Comparison of ENCODE assay signal across 19 cellular contexts in the genomic region with DNA sequence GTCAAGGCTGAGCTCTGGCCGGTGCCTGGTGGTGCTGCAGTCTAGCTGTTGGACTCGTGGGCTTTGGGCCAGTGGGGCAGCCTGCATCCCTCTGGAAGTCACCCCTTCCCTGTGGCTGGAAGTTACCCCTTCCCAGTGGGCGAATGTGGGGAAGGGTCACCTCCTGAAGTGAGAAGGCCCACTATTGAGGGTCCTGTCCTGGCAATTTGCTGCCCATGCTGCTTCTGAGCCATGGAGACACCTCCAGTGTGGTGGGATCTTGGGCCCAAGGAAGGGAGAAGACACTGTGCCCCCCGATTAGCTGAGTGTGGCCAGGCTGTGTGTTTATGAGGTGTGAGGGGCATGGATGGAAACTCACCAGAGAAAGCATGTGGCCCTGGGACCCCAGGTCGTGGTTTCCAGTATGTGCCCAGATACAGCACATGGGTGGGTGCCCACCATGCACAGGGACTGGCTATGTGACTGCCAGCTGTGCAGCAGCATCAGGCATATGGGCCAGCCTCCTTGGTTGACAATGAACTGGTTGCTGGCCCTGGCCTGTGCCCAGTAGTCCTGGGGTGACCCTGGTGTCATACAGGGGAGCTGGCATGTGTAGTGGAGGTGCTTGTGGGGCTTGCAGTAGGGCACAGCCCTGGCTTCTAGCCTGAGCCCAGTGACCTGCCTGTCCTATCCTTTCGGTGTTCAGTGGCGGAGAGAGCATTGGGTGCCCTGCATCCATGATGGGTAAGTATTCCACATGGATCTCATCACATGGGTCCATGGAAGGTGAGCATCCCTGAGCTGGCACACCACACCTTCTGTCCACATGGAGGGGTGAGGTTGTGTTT.
A peak's percentile ranks its signal among the peaks of the same experiment; 100 is the strongest.
DNase-seq lines count a peak whose midpoint lies in the region; ATAC-seq, FAIRE-seq and TF ChIP-seq lines count a peak whose summit lies in the region.
"Had no signal": no experiment of that assay in that cellular context is flagged by ENCODE, and none has a peak within 500 bp of the region (broad histone marks: within the 10 kb centered on the region; RNA-seq: fewer than 3 reads in every experiment).

No MANE protein-coding gene starts in this region.

- TF ChIP-seq EP300 in transverse colon (IDR thresholded peaks at IDR 0.05; ENCODE audit: low read depth), result no peak

- H3K27ac ChIP-seq in kidney (ENCODE audit: low read depth in 2 of 2, low read length in 2 of 2), result no peak overlapping the region
- no peak overlapping the region for H3K27ac ChIP-seq in transverse colon
- H3K27ac ChIP-seq: tibial artery had no signal

- POLR2A ChIA-PET in activated CD8-positive, alpha-beta T cell treated with anti-CD3 and anti-CD28 coated beads, Interleukin-2, amount 10 ng/mL, durations not matched to agents 7 days and 5 days (lab: Charles Lee), result no interaction called here
- POLR2A ChIA-PET in activated CD8-positive, alpha-beta T cell treated with anti-CD3 and anti-CD28 coated beads for 36 hours (lab: Charles Lee), result no interaction called here

- intact Hi-C loops in activated CD8-positive, alpha-beta T cell treated with anti-CD3 and anti-CD28 coated beads for 36 hours (cut with micrococcal nuclease), result no loop called here
- intact Hi-C loops in kidney (cut with DNase I), result no loop called here
- intact Hi-C loops in transverse colon (cut with DNase I; ENCODE audit: low total_unique reads), result no loop called here

- H3K9me3 Mint-ChIP-seq in activated CD8-positive, alpha-beta T cell treated with anti-CD3 and anti-CD28 coated beads, Interleukin-2, amount 10 ng/mL, durations not matched to agents 7 days and 5 days (ENCODE audit: insufficient read depth), result peaks cover 31% of the 10 kb centered on the region
- H3K9me3 Mint-ChIP-seq in activated CD8-positive, alpha-beta T cell treated with anti-CD3 and anti-CD28 coated beads for 36 hours, result peaks cover 28% of the 10 kb centered on the region

- H3K4me1 ChIP-seq in kidney (ENCODE audit: control insufficient read depth in 1 of 2, insufficient read depth in 1 of 2, low read depth in 1 of 2, low read length in 2 of 2) (no peaks in the 10 kb centered on the region), transverse colon (no peaks in the 10 kb centered on the region)
- H3K4me1 ChIP-seq: tibial artery had no signal

- CTCF ChIA-PET in activated CD8-positive, alpha-beta T cell treated with anti-CD3 and anti-CD28 coated beads, Interleukin-2, amount 10 ng/mL, durations not matched to agents 7 days and 5 days (lab: Charles Lee), result no interaction called here
- CTCF ChIA-PET in activated CD8-positive, alpha-beta T cell treated with anti-CD3 and anti-CD28 coated beads for 36 hours (lab: Charles Lee), result interaction anchor here (0.6 kb wide), 1 partner anchor 11 kb away, joined by 4 read pairs; no protein-coding TSS in a partner anchor

- H3K4me3 Mint-ChIP-seq in activated CD8-positive, alpha-beta T cell treated with anti-CD3 and anti-CD28 coated beads, Interleukin-2, amount 10 ng/mL, durations not matched to agents 7 days and 5 days, result no peak overlapping the region
- H3K4me3 Mint-ChIP-seq in activated CD8-positive, alpha-beta T cell treated with anti-CD3 and anti-CD28 coated beads for 36 hours, result no peak overlapping the region
- H3K4me3 Mint-ChIP-seq: CD4-positive, CD25-positive, alpha-beta regulatory T cell had no signal

- no peak for TF ChIP-seq POLR2A in transverse colon (IDR thresholded peaks at IDR 0.05)

- no peak for TF ChIP-seq CTCF in activated CD8-positive, alpha-beta T cell treated with anti-CD3 and anti-CD28 coated beads for 36 hours (IDR thresholded peaks at IDR 0.05)
- no peak for TF ChIP-seq CTCF in kidney (IDR thresholded peaks at IDR 0.05; ENCODE audit: borderline replicate concordance, extremely low read depth, insufficient read depth)
- no peak for TF ChIP-seq CTCF in transverse colon (IDR thresholded peaks at IDR 0.05)

- H3K4me1 Mint-ChIP-seq in activated CD8-positive, alpha-beta T cell treated with anti-CD3 and anti-CD28 coated beads, Interleukin-2, amount 10 ng/mL, durations not matched to agents 7 days and 5 days (ENCODE audit: low read depth), result no peaks in the 10 kb centered on the region
- H3K4me1 Mint-ChIP-seq in activated CD8-positive, alpha-beta T cell treated with anti-CD3 and anti-CD28 coated beads for 36 hours (ENCODE audit: low read depth), result no peaks in the 10 kb centered on the region
- H3K4me1 Mint-ChIP-seq: CD4-positive, CD25-positive, alpha-beta regulatory T cell had no signal

- WGBS in transverse colon (ENCODE audit: low coverage in 1 of 2), 2 donors, result 79% methylated on average over 7 of the region's 7 CpGs; no CpG with 5 or more reads in 1 of the 2 donors

- H3K27ac Mint-ChIP-seq in activated CD8-positive, alpha-beta T cell treated with anti-CD3 and anti-CD28 coated beads, Interleukin-2, amount 10 ng/mL, durations not matched to agents 7 days and 5 days, result no peak overlapping the region
- no peak overlapping the region for H3K27ac Mint-ChIP-seq in activated CD8-positive, alpha-beta T cell treated with anti-CD3 and anti-CD28 coated beads for 36 hours
- H3K27ac Mint-ChIP-seq: activated naive CD4-positive, alpha-beta T cell treated with anti-CD3 and anti-CD28 coated beads, Interleukin-2, amount 50 U/mL, for 72 hours; CD4-positive, CD25-positive, alpha-beta regulatory T cell had no signal

- FAIRE-seq in kidney (lab: Jason Lieb, UNC), result no peak
- FAIRE-seq: A204.1, GM12891, keratinocyte, RCC 7860 had no signal

- H3K9ac ChIP-seq in kidney (ENCODE audit: low read length in 2 of 2), result no peak overlapping the region

- ATAC-seq in activated CD8-positive, alpha-beta T cell treated with anti-CD3 and anti-CD28 coated beads, Interleukin-2, amount 10 ng/mL, durations not matched to agents 7 days and 5 days, result no peak
- no peak for ATAC-seq in activated CD8-positive, alpha-beta T cell treated with anti-CD3 and anti-CD28 coated beads for 36 hours
- ATAC-seq: activated naive CD4-positive, alpha-beta T cell treated with anti-CD3 and anti-CD28 coated beads, Interleukin-2, amount 50 U/mL, for 72 hours had no signal

- H3K36me3 ChIP-seq in kidney (ENCODE audit: control insufficient read depth in 1 of 2, insufficient read depth in 2 of 2, low read length in 2 of 2), result no peaks in the 10 kb centered on the region
- no peaks in the 10 kb centered on the region for H3K36me3 ChIP-seq in transverse colon
- H3K36me3 ChIP-seq: tibial artery had no signal

- no peaks in the 10 kb centered on the region for H3K27me3 Mint-ChIP-seq in activated CD8-positive, alpha-beta T cell treated with anti-CD3 and anti-CD28 coated beads, Interleukin-2, amount 10 ng/mL, durations not matched to agents 7 days and 5 days (ENCODE audit: low read depth)
- H3K27me3 Mint-ChIP-seq in activated CD8-positive, alpha-beta T cell treated with anti-CD3 and anti-CD28 coated beads for 36 hours, result no peaks in the 10 kb centered on the region
- H3K27me3 Mint-ChIP-seq: CD4-positive, CD25-positive, alpha-beta regulatory T cell had no signal

- peaks cover 0 to 30% of the 10 kb centered on the region in 2 donors for H3K9me3 ChIP-seq in kidney (ENCODE audit: control insufficient read depth in 1 of 2, low read length in 2 of 2)
- peaks cover 13 to 23% of the 10 kb centered on the region in 2 donors for H3K9me3 ChIP-seq in transverse colon

- DNase-seq in activated CD8-positive, alpha-beta T cell treated with anti-CD3 and anti-CD28 coated beads, Interleukin-2, amount 10 ng/mL, durations not matched to agents 7 days and 5 days, result peak; percentile 6
- DNase-seq in activated CD8-positive, alpha-beta T cell treated with anti-CD3 and anti-CD28 coated beads for 36 hours, result no peak
- DNase-seq in activated naive CD4-positive, alpha-beta T cell treated with anti-CD3 and anti-CD28 coated beads, Interleukin-2, amount 50 U/mL, for 16 hours, result peak; percentile 3
- DNase-seq in kidney (peak; percentile 32), transverse colon (peak; percentile 3), cerebellar nuclear complex (lab: John Stamatoyannopoulos, UW) (no peak), DMS153 (lab: John Stamatoyannopoulos, UW) (no peak), T-helper 9 cell (no peak)
- DNase-seq: activated CD4-positive, alpha-beta T cell treated with anti-CD3 and anti-CD28 coated beads, Interleukin-2, amount 50 U/mL, for 1 hour; CD4-positive, CD25-positive, alpha-beta regulatory T cell; central memory CD4-positive, alpha-beta T cell; EL; NCI-H2029 had no signal

- no peak overlapping the region for H3K4me3 ChIP-seq in kidney (ENCODE audit: low read length in 2 of 2)
- H3K4me3 ChIP-seq in transverse colon, result no peak overlapping the region
- H3K4me3 ChIP-seq: tibial artery had no signal

- no peaks in the 10 kb centered on the region for H3K27me3 ChIP-seq in transverse colon
- H3K27me3 ChIP-seq: tibial artery had no signal

- in situ Hi-C loops in transverse colon (cut with MboI; ENCODE audit: low pct_ligation_motif_present in 1 of 4, low pct_unique_long_range_greater_than_20kb in 1 of 4, low sequenced_read_pairs in 3 of 4), result no loop called here

- H3K36me3 Mint-ChIP-seq in activated CD8-positive, alpha-beta T cell treated with anti-CD3 and anti-CD28 coated beads, Interleukin-2, amount 10 ng/mL, durations not matched to agents 7 days and 5 days (ENCODE audit: low read depth), result peaks cover 2% of the 10 kb centered on the region
- no peaks in the 10 kb centered on the region for H3K36me3 Mint-ChIP-seq in activated CD8-positive, alpha-beta T cell treated with anti-CD3 and anti-CD28 coated beads for 36 hours (ENCODE audit: low read depth)
- H3K36me3 Mint-ChIP-seq: CD4-positive, CD25-positive, alpha-beta regulatory T cell had no signal

Comparison
In these comparisons a context has a peak if more than half of its experiments do, and no peak if none do; other contexts are left out.
1. DNase-seq: peak in activated CD8-positive, alpha-beta T cell treated with anti-CD3 and anti-CD28 coated beads, Interleukin-2, amount 10 ng/mL, durations not matched to agents 7 days and 5 days (single experiment), activated naive CD4-positive, alpha-beta T cell treated with anti-CD3 and anti-CD28 coated beads, Interleukin-2, amount 50 U/mL, for 16 hours (single experiment), kidney (single experiment) and transverse colon (single experiment); none in activated CD8-positive, alpha-beta T cell treated with anti-CD3 and anti-CD28 coated beads for 36 hours (single experiment), cerebellar nuclear complex (0 of 2), DMS153 (single experiment) and T-helper 9 cell (single experiment).